8 cellular contexts compared by ENCODE assay signal in genomic region chr17:28370035-28370743, GRCh38. TPM values are rescaled to one million over a fixed set of nuclear protein-coding genes. Genes with fewer than 3 reads are reported as not detected.
DNase-seq lines count a peak whose midpoint lies in the region; ATAC-seq and TF ChIP-seq lines count a peak whose summit lies in the region.

VTN (minus strand) TSS chr17:28370307; CDS start chr17:28370203, 104 bp downstream.

- no peaks in the 10 kb centered on the region for H3K27me3 Mint-ChIP-seq in brain

- in situ Hi-C loops in transverse colon (cut with MboI; ENCODE audit: low pct_ligation_motif_present in 1 of 4, low pct_unique_long_range_greater_than_20kb in 1 of 4, low sequenced_read_pairs in 3 of 4), result no loop called here

- no peaks in the 10 kb centered on the region for H3K9me3 ChIP-seq in left lung
- no peaks in the 10 kb centered on the region for H3K9me3 ChIP-seq in transverse colon

- H3K4me1 ChIP-seq in left lung (peaks cover 7 to 32% of the 10 kb centered on the region in 2 donors), transverse colon (peaks cover 8 to 20% (median 15%) of the 10 kb centered on the region in 4 donors)

- H3K27me3 ChIP-seq in left lung (peaks cover 0 to 37% of the 10 kb centered on the region in 2 donors), transverse colon (peaks cover 18% of the 10 kb centered on the region)

- no peak for TF ChIP-seq POLR2A in transverse colon (IDR thresholded peaks at IDR 0.05)

- peaks cover 39% of the 10 kb centered on the region for H3K4me1 Mint-ChIP-seq in brain

- TF ChIP-seq CTCF in brain (conservative IDR thresholded peaks at IDR 0.05) (no peak), left lung (IDR thresholded peaks at IDR 0.05) (no peak), transverse colon (IDR thresholded peaks at IDR 0.05) (no peak)

- peak within 1 kb of the TSS; percentile 21 to 49 for H3K4me3 ChIP-seq in left lung
- H3K4me3 ChIP-seq in transverse colon, result peak within 1 kb of the TSS in 2 of 4 donors; percentile 49 to 56

- DNase-seq in EL (peak; percentile 77), NCI-H226 (peak; percentile 99), left lung (no peak), transverse colon (no peak), NCI-H2081 (lab: John Stamatoyannopoulos, UW) (no peak)

- H3K27ac Mint-ChIP-seq in brain, result peak within 1 kb of the TSS; percentile 95 to 99 (median 97)

- H3K36me3 Mint-ChIP-seq in brain, result peaks cover 4% of the 10 kb centered on the region

- intact Hi-C loops in left lung (cut with DNase I), result no loop called here
- intact Hi-C loops in transverse colon (cut with DNase I; ENCODE audit: low total_unique reads), result no loop called here

- WGBS in transverse colon (ENCODE audit: low coverage in 1 of 2), 2 donors, result 7 to 29% methylated on average over 4 to 8 of the region's 8 CpGs

- H3K27ac ChIP-seq in left lung (peak within 1 kb of the TSS; percentile 37 to 58), transverse colon (peak within 1 kb of the TSS; percentile 59 to 77 (median 74))

- no peak for TF ChIP-seq EP300 in transverse colon (IDR thresholded peaks at IDR 0.05; ENCODE audit: low read depth)

- peak within 1 kb of the TSS; percentile 85 to 94 (median 87) for H3K4me3 Mint-ChIP-seq in brain

- H3K9me3 Mint-ChIP-seq in brain, result peaks cover 0 to 3% (median 0%) of the 10 kb centered on the region in 5 experiments

- H3K36me3 ChIP-seq in left lung (peaks cover 0 to 1% of the 10 kb centered on the region in 2 donors), transverse colon (no peaks in the 10 kb centered on the region)

- ATAC-seq in left lung (peak; percentile 30), HG03378 (IDR thresholded peaks at IDR 0.05; ENCODE audit: unreplicated experiment) (no peak), GM18519 (IDR thresholded peaks at IDR 0.05; ENCODE audit: low FRiP score, unreplicated experiment) (no peak)

RNA-seq across cellular contexts. Expression of gene VTN, which starts in this region (rescaled TPM):
- 0.56 TPM for polyA plus RNA-seq in brain (ENCODE audit: insufficient read depth, low read depth, low replicate concordance)
- total RNA-seq in left lung (1 to 10 TPM in 1 of 2 donors, under 1 TPM in 1; 0.50 to 1.6 TPM), transverse colon (not detected)

Comparison
In these comparisons a context has a peak if more than half of its experiments do, and no peak if none do; other contexts are left out.
1. DNase-seq: peak in EL (single experiment) and NCI-H226 (single experiment); none in left lung (0 of 2), transverse colon (single experiment) and NCI-H2081 (0 of 2).